Comparison of ENCODE assay signal across 1 cellular context in genomic region chr12:561908-562593, GRCh38.
TF ChIP-seq lines count a peak whose summit lies in the region.

No MANE protein-coding gene starts in this region.

TF ChIP-seq in liver, 16 proteins besides CTCF, POLR2A, EP300 and RAD21 (continued from another document):
- TF ChIP-seq, protein P1, sequence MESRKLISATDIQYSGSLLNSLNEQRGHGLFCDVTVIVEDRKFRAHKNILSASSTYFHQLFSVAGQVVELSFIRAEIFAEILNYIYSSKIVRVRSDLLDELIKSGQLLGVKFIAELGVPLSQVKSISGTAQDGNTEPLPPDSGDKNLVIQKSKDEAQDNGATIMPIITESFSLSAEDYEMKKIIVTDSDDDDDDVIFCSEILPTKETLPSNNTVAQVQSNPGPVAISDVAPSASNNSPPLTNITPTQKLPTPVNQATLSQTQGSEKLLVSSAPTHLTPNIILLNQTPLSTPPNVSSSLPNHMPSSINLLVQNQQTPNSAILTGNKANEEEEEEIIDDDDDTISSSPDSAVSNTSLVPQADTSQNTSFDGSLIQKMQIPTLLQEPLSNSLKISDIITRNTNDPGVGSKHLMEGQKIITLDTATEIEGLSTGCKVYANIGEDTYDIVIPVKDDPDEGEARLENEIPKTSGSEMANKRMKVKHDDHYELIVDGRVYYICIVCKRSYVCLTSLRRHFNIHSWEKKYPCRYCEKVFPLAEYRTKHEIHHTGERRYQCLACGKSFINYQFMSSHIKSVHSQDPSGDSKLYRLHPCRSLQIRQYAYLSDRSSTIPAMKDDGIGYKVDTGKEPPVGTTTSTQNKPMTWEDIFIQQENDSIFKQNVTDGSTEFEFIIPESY (IDR thresholded peaks at IDR 0.05): no peak
- TF ChIP-seq, protein P2, sequence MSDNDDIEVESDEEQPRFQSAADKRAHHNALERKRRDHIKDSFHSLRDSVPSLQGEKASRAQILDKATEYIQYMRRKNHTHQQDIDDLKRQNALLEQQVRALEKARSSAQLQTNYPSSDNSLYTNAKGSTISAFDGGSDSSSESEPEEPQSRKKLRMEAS (IDR thresholded peaks at IDR 0.05): no peak
- TF ChIP-seq HNF4A (conservative IDR thresholded peaks at IDR 0.05) (no peak), TAF1 (conservative IDR thresholded peaks at IDR 0.05) (no peak), EGR1 (IDR thresholded peaks at IDR 0.05; ENCODE audit: low read depth in 2 of 2) (no peak), FOXA1 (IDR thresholded peaks at IDR 0.05) (no peak), NR2F2 (IDR thresholded peaks at IDR 0.05) (no peak), GABPA (IDR thresholded peaks at IDR 0.05 in 1 of 2, conservative IDR thresholded peaks at IDR 0.05 in 1 of 2) (no peak), HNF4G (IDR thresholded peaks at IDR 0.05) (no peak), SP1 (IDR thresholded peaks at IDR 0.05) (no peak), YY1 (IDR thresholded peaks at IDR 0.05) (no peak), FOXA2 (IDR thresholded peaks at IDR 0.05) (no peak)
- TF ChIP-seq, protein P3, sequence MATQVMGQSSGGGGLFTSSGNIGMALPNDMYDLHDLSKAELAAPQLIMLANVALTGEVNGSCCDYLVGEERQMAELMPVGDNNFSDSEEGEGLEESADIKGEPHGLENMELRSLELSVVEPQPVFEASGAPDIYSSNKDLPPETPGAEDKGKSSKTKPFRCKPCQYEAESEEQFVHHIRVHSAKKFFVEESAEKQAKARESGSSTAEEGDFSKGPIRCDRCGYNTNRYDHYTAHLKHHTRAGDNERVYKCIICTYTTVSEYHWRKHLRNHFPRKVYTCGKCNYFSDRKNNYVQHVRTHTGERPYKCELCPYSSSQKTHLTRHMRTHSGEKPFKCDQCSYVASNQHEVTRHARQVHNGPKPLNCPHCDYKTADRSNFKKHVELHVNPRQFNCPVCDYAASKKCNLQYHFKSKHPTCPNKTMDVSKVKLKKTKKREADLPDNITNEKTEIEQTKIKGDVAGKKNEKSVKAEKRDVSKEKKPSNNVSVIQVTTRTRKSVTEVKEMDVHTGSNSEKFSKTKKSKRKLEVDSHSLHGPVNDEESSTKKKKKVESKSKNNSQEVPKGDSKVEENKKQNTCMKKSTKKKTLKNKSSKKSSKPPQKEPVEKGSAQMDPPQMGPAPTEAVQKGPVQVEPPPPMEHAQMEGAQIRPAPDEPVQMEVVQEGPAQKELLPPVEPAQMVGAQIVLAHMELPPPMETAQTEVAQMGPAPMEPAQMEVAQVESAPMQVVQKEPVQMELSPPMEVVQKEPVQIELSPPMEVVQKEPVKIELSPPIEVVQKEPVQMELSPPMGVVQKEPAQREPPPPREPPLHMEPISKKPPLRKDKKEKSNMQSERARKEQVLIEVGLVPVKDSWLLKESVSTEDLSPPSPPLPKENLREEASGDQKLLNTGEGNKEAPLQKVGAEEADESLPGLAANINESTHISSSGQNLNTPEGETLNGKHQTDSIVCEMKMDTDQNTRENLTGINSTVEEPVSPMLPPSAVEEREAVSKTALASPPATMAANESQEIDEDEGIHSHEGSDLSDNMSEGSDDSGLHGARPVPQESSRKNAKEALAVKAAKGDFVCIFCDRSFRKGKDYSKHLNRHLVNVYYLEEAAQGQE (IDR thresholded peaks at IDR 0.05): no peak
- TF ChIP-seq, protein P4, sequence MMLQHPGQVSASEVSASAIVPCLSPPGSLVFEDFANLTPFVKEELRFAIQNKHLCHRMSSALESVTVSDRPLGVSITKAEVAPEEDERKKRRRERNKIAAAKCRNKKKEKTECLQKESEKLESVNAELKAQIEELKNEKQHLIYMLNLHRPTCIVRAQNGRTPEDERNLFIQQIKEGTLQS (IDR thresholded peaks at IDR 0.05): no peak
